8 cellular contexts compared by ENCODE assay signal in genomic region chr6:41092421-41093140, GRCh38. TPM values are rescaled to one million over a fixed set of nuclear protein-coding genes. Genes with fewer than 3 reads are reported as not detected.
A peak's percentile ranks its signal among the peaks of the same experiment; 100 is the strongest.
DNase-seq lines count a peak whose midpoint lies in the region; ATAC-seq and TF ChIP-seq lines count a peak whose summit lies in the region.

No MANE protein-coding gene starts in this region.

- DNase-seq in CD14-positive monocyte (ENCODE audit: low spot score) (no peak), GM13977 (ENCODE audit: low spot score) (peak; percentile 35), RPMI8226 (peak; percentile 17), hepatocyte (ENCODE audit: low spot score) (no peak), Peyer's patch (no peak), NCI-H446 treated with DMSO at 0.1 percent for 48 hours (lab: John Stamatoyannopoulos, UW) (no peak)
- DNase-seq in stimulated activated naive CD8-positive, alpha-beta T cell treated with anti-CD3 and anti-CD28 coated beads, Interleukin-15, amount 100 ng/mL, for 72 hours: no peak

- peaks cover 7% of the 10 kb centered on the region for H3K79me2 ChIP-seq in hepatocyte

- no peak overlapping the region for H3K4me2 ChIP-seq in hepatocyte

- no peaks in the 10 kb centered on the region for H4K20me1 ChIP-seq in hepatocyte (ENCODE audit: insufficient read depth, poor library complexity, severe bottlenecking)

- H2AFZ ChIP-seq in hepatocyte: no peak overlapping the region

- peaks cover 84 to 94% of the 10 kb centered on the region in 2 donors for H3K36me3 Mint-ChIP-seq in CD14-positive monocyte

- H3K9me2 ChIP-seq in hepatocyte (replicated peaks; ENCODE audit: insufficient read depth): no peaks in the 10 kb centered on the region

- H3K27ac Mint-ChIP-seq in CD14-positive monocyte: peak overlapping the region in 1 of 7 donors; percentile 41
- no peak overlapping the region for H3K27ac Mint-ChIP-seq in stimulated activated naive CD8-positive, alpha-beta T cell treated with anti-CD3 and anti-CD28 coated beads, Interleukin-15, amount 100 ng/mL, for 72 hours

- H3K4me3 Mint-ChIP-seq in CD14-positive monocyte: no peak overlapping the region
- no peak overlapping the region for H3K4me3 Mint-ChIP-seq in stimulated activated naive CD8-positive, alpha-beta T cell treated with anti-CD3 and anti-CD28 coated beads, Interleukin-15, amount 100 ng/mL, for 72 hours

- H3K4me1 ChIP-seq in hepatocyte (ENCODE audit: insufficient read depth): no peaks in the 10 kb centered on the region
- H3K4me1 ChIP-seq in Peyer's patch: no peaks in the 10 kb centered on the region

- H3K27me3 ChIP-seq in hepatocyte: no peaks in the 10 kb centered on the region
- H3K27me3 ChIP-seq in Peyer's patch: no peaks in the 10 kb centered on the region

- H3K27me3 Mint-ChIP-seq in CD14-positive monocyte (ENCODE audit: low read depth in 3 of 3): no peaks in the 10 kb centered on the region
- H3K27me3 Mint-ChIP-seq in stimulated activated naive CD8-positive, alpha-beta T cell treated with anti-CD3 and anti-CD28 coated beads, Interleukin-15, amount 100 ng/mL, for 72 hours: no peaks in the 10 kb centered on the region

- no peaks in the 10 kb centered on the region for H3K9me3 Mint-ChIP-seq in CD14-positive monocyte
- H3K9me3 Mint-ChIP-seq in stimulated activated naive CD8-positive, alpha-beta T cell treated with anti-CD3 and anti-CD28 coated beads, Interleukin-15, amount 100 ng/mL, for 72 hours: no peaks in the 10 kb centered on the region

- TF ChIP-seq CTCF in CD14-positive monocyte (IDR thresholded peaks at IDR 0.05) (peak; percentile 44), GM13977 (IDR thresholded peaks at IDR 0.05; ENCODE audit: extremely low read depth, insufficient read depth, missing control alignments) (peak; percentile 47), hepatocyte (IDR thresholded peaks at IDR 0.05; ENCODE audit: poor library complexity) (peak; percentile 49), Peyer's patch (IDR thresholded peaks at IDR 0.05) (peak in 3 of 6 experiments; percentile 17 to 29 (median 24))

- intact Hi-C loops in CD14-positive monocyte (cut with micrococcal nuclease): loop anchor here (2.0 to 5.0 kb wide), 2 partner anchors 225 to 226 kb away; no protein-coding TSS in a partner anchor

- no peak overlapping the region for H3K4me3 ChIP-seq in hepatocyte
- no peak overlapping the region for H3K4me3 ChIP-seq in Peyer's patch

- no peaks in the 10 kb centered on the region for H3K4me1 Mint-ChIP-seq in CD14-positive monocyte
- H3K4me1 Mint-ChIP-seq in stimulated activated naive CD8-positive, alpha-beta T cell treated with anti-CD3 and anti-CD28 coated beads, Interleukin-15, amount 100 ng/mL, for 72 hours: no peaks in the 10 kb centered on the region

- no peak for TF ChIP-seq POLR2A in Peyer's patch (IDR thresholded peaks at IDR 0.05)

- no peak for ATAC-seq in HG03469 (IDR thresholded peaks at IDR 0.05; ENCODE audit: unreplicated experiment)
- no peak for ATAC-seq in stimulated activated naive CD8-positive, alpha-beta T cell treated with anti-CD3 and anti-CD28 coated beads, Interleukin-15, amount 100 ng/mL, for 72 hours

- no peaks in the 10 kb centered on the region for H3K9me3 ChIP-seq in hepatocyte (ENCODE audit: low read depth)
- no peaks in the 10 kb centered on the region for H3K9me3 ChIP-seq in Peyer's patch

- WGBS in hepatocyte (ENCODE audit: low lambda C conversion rate, missing lambda C conversion rate): 92% methylated on average over 4 of the region's 4 CpGs

- H3K27ac ChIP-seq in hepatocyte: no peak overlapping the region
- no peak overlapping the region for H3K27ac ChIP-seq in Peyer's patch

- in situ Hi-C loops in GM13977 (cut with MboI; ENCODE audit: low pct_unique_long_range_greater_than_20kb, low sequenced_read_pairs, unreplicated experiment): loop anchor here (25.0 kb wide), 1 partner anchor 220 kb away; no protein-coding TSS in a partner anchor

- peaks cover 14% of the 10 kb centered on the region for H3K36me3 ChIP-seq in hepatocyte (replicated peaks; ENCODE audit: insufficient read depth, low read depth)
- peaks cover 0 to 93% (median 0%) of the 10 kb centered on the region in 3 donors for H3K36me3 ChIP-seq in Peyer's patch

RNA-seq across cellular contexts. Expression of gene NFYA, which starts 19.8 kb away (rescaled TPM):
- 10 to 100 TPM in 1 of 2 donors, 1 to 10 TPM in 1; 9.7 to 10.7 TPM for polyA plus RNA-seq in CD14-positive monocyte
- 25.2 TPM in 2 replicates for total RNA-seq in hepatocyte
- 16.8 and 18.7 TPM in 2 replicates for polyA plus RNA-seq in hepatocyte
- 10 to 100 TPM; 22.9 to 27.5 (median 23.4) TPM for total RNA-seq in Peyer's patch

RNA-seq across cellular contexts. Expression of gene OARD1, which starts 20.4 kb away (rescaled TPM):
- 10 to 100 TPM; 16.8 to 23.6 TPM for polyA plus RNA-seq in CD14-positive monocyte
- total RNA-seq in hepatocyte: 28.0 and 31.2 TPM in 2 replicates
- polyA plus RNA-seq in hepatocyte: 37.7 and 46.4 TPM in 2 replicates
- 10 to 100 TPM; 33.3 to 49.5 (median 39.6) TPM for total RNA-seq in Peyer's patch

RNA-seq across cellular contexts. Expression of gene APOBEC2, which starts 39.6 kb away (rescaled TPM):
- polyA plus RNA-seq in CD14-positive monocyte (under 1 TPM; 0.14 to 0.42 TPM), hepatocyte (2.8 and 4.3 TPM in 2 replicates)
- total RNA-seq in hepatocyte (2.9 and 3.1 TPM in 2 replicates), Peyer's patch (1 to 10 TPM in 1 of 4 donors, not detected in 3; 1.1 TPM)

RNA-seq across cellular contexts. Expression of gene TSPO2, which starts 50.3 kb away (rescaled TPM):
- not detected for polyA plus RNA-seq in CD14-positive monocyte
- 0.27 TPM in 1 of 2 replicates, not detected in the other for total RNA-seq in hepatocyte
- polyA plus RNA-seq in hepatocyte: 0.36 and 2.7 TPM in 2 replicates
- not detected for total RNA-seq in Peyer's patch

RNA-seq across cellular contexts. Expression of gene UNC5CL, which starts 53.6 kb away (rescaled TPM):
- polyA plus RNA-seq in CD14-positive monocyte: under 1 TPM in 1 of 2 donors, not detected in 1; 0.09 TPM
- 38.1 and 42.9 TPM in 2 replicates for total RNA-seq in hepatocyte
- polyA plus RNA-seq in hepatocyte: 37.1 and 41.3 TPM in 2 replicates
- 10 to 100 TPM in 3 of 4 donors, 1 to 10 TPM in 1; 8.3 to 34.6 (median 28.4) TPM for total RNA-seq in Peyer's patch

Comparison
In these comparisons a context has a peak if more than half of its experiments do, and no peak if none do; other contexts are left out.
1. DNase-seq: peak in GM13977 (single experiment) and RPMI8226 (single experiment); none in CD14-positive monocyte (single experiment), hepatocyte (single experiment), stimulated activated naive CD8-positive, alpha-beta T cell treated with anti-CD3 and anti-CD28 coated beads, Interleukin-15, amount 100 ng/mL, for 72 hours (0 of 2), Peyer's patch (0 of 3) and NCI-H446 treated with DMSO at 0.1 percent for 48 hours (single experiment).